In genomic region chr1:25402947-25403803, GRCh38 we compare ENCODE assay signal across 9 cellular contexts. TPM values are rescaled to one million over a fixed set of nuclear protein-coding genes. Genes with fewer than 3 reads are reported as not detected.
DNase-seq lines count a peak whose midpoint lies in the region; ATAC-seq and TF ChIP-seq lines count a peak whose summit lies in the region.
"Not testable (repeated sequence)": the region's sequence is repeated elsewhere in the genome, so short reads cannot be mapped to it uniquely, and the experiment has no call there.
"Had no signal": no experiment of that assay in that cellular context is flagged by ENCODE, and none has a peak within 500 bp of the region (broad histone marks: within the 10 kb centered on the region; RNA-seq: fewer than 3 reads in every experiment).

No MANE protein-coding gene starts in this region.

- not testable (repeated sequence) for H3K36me3 Mint-ChIP-seq in CD4-positive, alpha-beta memory T cell; activated CD8-positive, alpha-beta T cell treated with anti-CD3 and anti-CD28 coated beads, Interleukin-2, amount 10 ng/mL, durations not matched to agents 7 days and 5 days (ENCODE audit: low read depth); nephron progenitor cell (ENCODE audit: low read depth)

- not testable (repeated sequence) for H3K4me1 Mint-ChIP-seq in CD4-positive, alpha-beta memory T cell; activated CD8-positive, alpha-beta T cell treated with anti-CD3 and anti-CD28 coated beads, Interleukin-2, amount 10 ng/mL, durations not matched to agents 7 days and 5 days (ENCODE audit: low read depth); nephron progenitor cell

- intact Hi-C loops in CD4-positive, alpha-beta memory T cell (cut with micrococcal nuclease); PC-9 (cut with micrococcal nuclease; ENCODE audit: unreplicated experiment): not testable (repeated sequence)
- intact Hi-C loops in HCT116 (cut with micrococcal nuclease) (loop anchor here (2.0 to 5.0 kb wide), 2 partner anchors 116 to 118 kb away; no protein-coding TSS in a partner anchor), left cardiac atrium (cut with DNase I) (loop anchor here (5.0 to 10.0 kb wide), 2 partner anchors 119 to 122 kb away; no protein-coding TSS in a partner anchor), transverse colon (cut with DNase I; ENCODE audit: low total_unique reads) (loop anchor here (10.0 kb wide), 1 partner anchor 122 kb away; no protein-coding TSS in a partner anchor)

- TF ChIP-seq POLR2A in HCT116 (IDR thresholded peaks at IDR 0.05; ENCODE audit: borderline replicate concordance, extremely low read depth, insufficient read depth, insufficient read length); transverse colon (IDR thresholded peaks at IDR 0.05): not testable (repeated sequence)

- H3F3A ChIP-seq in PC-9 (ENCODE audit: insufficient read depth, low read depth): not testable (repeated sequence)

- in situ Hi-C loops in transverse colon (cut with MboI; ENCODE audit: low pct_ligation_motif_present in 1 of 4, low pct_unique_long_range_greater_than_20kb in 1 of 4, low sequenced_read_pairs in 3 of 4): loop anchor here in 3 of 4 donors (10.0 kb wide), 2 partner anchors 118 to 122 kb away; no protein-coding TSS in a partner anchor

- not testable (repeated sequence) for H3K4me3 Mint-ChIP-seq in CD4-positive, alpha-beta memory T cell; activated CD8-positive, alpha-beta T cell treated with anti-CD3 and anti-CD28 coated beads, Interleukin-2, amount 10 ng/mL, durations not matched to agents 7 days and 5 days; nephron progenitor cell

- H3K9me3 ChIP-seq in CD4-positive, alpha-beta memory T cell (ENCODE audit: control insufficient read depth in 1 of 2, low read length in 2 of 2); HCT116 (ENCODE audit: control insufficient read depth in 1 of 2, insufficient read depth in 1 of 2, low read depth in 1 of 2, low read length in 2 of 2); PC-9 (ENCODE audit: insufficient read depth, low read depth); transverse colon: not testable (repeated sequence)

- POLR2A ChIA-PET in CD4-positive, alpha-beta memory T cell (lab: Charles Lee; ENCODE audit: partially characterized antibody): interaction anchor here (0.6 kb wide), 1 partner anchor 156 kb away, joined by 3 read pairs; no protein-coding TSS in a partner anchor
- POLR2A ChIA-PET in HCT116 (lab: Charles Lee); PC-9 (lab: Charles Lee; ENCODE audit: unreplicated experiment); activated CD8-positive, alpha-beta T cell treated with anti-CD3 and anti-CD28 coated beads, Interleukin-2, amount 10 ng/mL, durations not matched to agents 7 days and 5 days (lab: Charles Lee): not testable (repeated sequence)

- 20% methylated on average over 7 of the region's 8 CpGs; no CpG with 5 or more reads in 1 of the 2 donors for WGBS in transverse colon (ENCODE audit: low coverage in 1 of 2), 2 donors

- H3K27ac Mint-ChIP-seq in CD4-positive, alpha-beta memory T cell; activated CD8-positive, alpha-beta T cell treated with anti-CD3 and anti-CD28 coated beads, Interleukin-2, amount 10 ng/mL, durations not matched to agents 7 days and 5 days; nephron progenitor cell: not testable (repeated sequence)

- RAD21 ChIA-PET in HCT116 (lab: Charles Lee; ENCODE audit: low non-redundant PET in 1 of 2, low total read pairs in 2 of 2, uncharacterized antibody in 2 of 2, unreplicated experiment in 2 of 2): not testable (repeated sequence)

- not testable (repeated sequence) for H3K4me1 ChIP-seq in CD4-positive, alpha-beta memory T cell (ENCODE audit: insufficient read depth, low read length); HCT116 (ENCODE audit: control insufficient read depth in 1 of 2, insufficient read depth in 2 of 2, low read length in 2 of 2); PC-9 (replicated peaks; ENCODE audit: insufficient read depth); transverse colon

- ATAC-seq in HCT116 (peak; percentile 95), left cardiac atrium (peak; percentile 78 to 82)
- peak; percentile 85 for ATAC-seq in activated CD8-positive, alpha-beta T cell treated with anti-CD3 and anti-CD28 coated beads, Interleukin-2, amount 10 ng/mL, durations not matched to agents 7 days and 5 days

- CTCF ChIA-PET in CD4-positive, alpha-beta memory T cell (lab: Charles Lee; ENCODE audit: partially characterized antibody): interaction anchor here (0.8 to 1.3 kb wide), 3 partner anchors 70 to 118 kb away, joined by 3 to 4 read pairs (median 3); no protein-coding TSS in a partner anchor
- CTCF ChIA-PET in HCT116 (lab: Charles Lee); PC-9 (lab: Charles Lee): not testable (repeated sequence)
- CTCF ChIA-PET in activated CD8-positive, alpha-beta T cell treated with anti-CD3 and anti-CD28 coated beads, Interleukin-2, amount 10 ng/mL, durations not matched to agents 7 days and 5 days (lab: Charles Lee): interaction anchor here (0.6 to 1.6 kb wide), 3 partner anchors 85 to 395 kb away, joined by 3 to 4 read pairs (median 3); no protein-coding TSS in a partner anchor

- not testable (repeated sequence) for H3K27me3 ChIP-seq in CD4-positive, alpha-beta memory T cell (ENCODE audit: insufficient read depth, low read length); HCT116 (ENCODE audit: insufficient read depth, low read length); PC-9 (ENCODE audit: insufficient read depth, low read depth); transverse colon

- not testable (repeated sequence) for H3K9me3 Mint-ChIP-seq in CD4-positive, alpha-beta memory T cell; activated CD8-positive, alpha-beta T cell treated with anti-CD3 and anti-CD28 coated beads, Interleukin-2, amount 10 ng/mL, durations not matched to agents 7 days and 5 days (ENCODE audit: insufficient read depth); nephron progenitor cell

- not testable (repeated sequence) for TF ChIP-seq EP300 in transverse colon (IDR thresholded peaks at IDR 0.05; ENCODE audit: low read depth)

- not testable (repeated sequence) for H2AFZ ChIP-seq in HCT116 (ENCODE audit: low read depth, low read length, poor library complexity, severe bottlenecking); PC-9

- H4K20me1 ChIP-seq in HCT116 (ENCODE audit: insufficient read depth); PC-9 (ENCODE audit: insufficient read depth): not testable (repeated sequence)

- not testable (repeated sequence) for H3K9me2 ChIP-seq in HCT116 (ENCODE audit: insufficient read depth); PC-9 (ENCODE audit: insufficient read depth)

- not testable (repeated sequence) for H3K27me3 Mint-ChIP-seq in CD4-positive, alpha-beta memory T cell
- peaks cover 13% of the 10 kb centered on the region for H3K27me3 Mint-ChIP-seq in activated CD8-positive, alpha-beta T cell treated with anti-CD3 and anti-CD28 coated beads, Interleukin-2, amount 10 ng/mL, durations not matched to agents 7 days and 5 days (ENCODE audit: low read depth)
- H3K27me3 Mint-ChIP-seq in nephron progenitor cell (ENCODE audit: low read depth, poor library complexity): peaks cover 31% of the 10 kb centered on the region

- H3K36me3 ChIP-seq in CD4-positive, alpha-beta memory T cell (ENCODE audit: insufficient read depth, low read length); HCT116 (ENCODE audit: control insufficient read depth in 1 of 2, insufficient read depth in 2 of 2, low read length in 2 of 2); PC-9 (ENCODE audit: low read depth); transverse colon: not testable (repeated sequence)

- TF ChIP-seq CTCF in HCT116 (IDR thresholded peaks at IDR 0.05 in 2 of 3, conservative IDR thresholded peaks at IDR 0.05 in 1 of 3; ENCODE audit: borderline replicate concordance in 1 of 3, insufficient read depth in 1 of 3, low read depth in 2 of 3, low read length in 2 of 3): peak; percentile 11 to 15 (median 12); a peak in 3 of 6 replicates
- peak; percentile 45 for TF ChIP-seq CTCF in PC-9 (conservative IDR thresholded peaks at IDR 0.05)
- peak; percentile 23 for TF ChIP-seq CTCF in nephron progenitor cell (IDR thresholded peaks at IDR 0.05)
- TF ChIP-seq CTCF in transverse colon (IDR thresholded peaks at IDR 0.05): peak in 3 of 5 experiments; percentile 27 to 35 (median 33)

- TF ChIP-seq RAD21 in HCT116 (IDR thresholded peaks at IDR 0.05; ENCODE audit: low read depth): peak; percentile 49

- DNase-seq in CD4-positive, alpha-beta memory T cell: peak in 4 of 5 donors; percentile 8 to 29 (median 16)
- not testable (repeated sequence) for DNase-seq in HCT116 (ENCODE audit: low read depth, low spot score); activated CD8-positive, alpha-beta T cell treated with anti-CD3 and anti-CD28 coated beads, Interleukin-2, amount 10 ng/mL, durations not matched to agents 7 days and 5 days; left cardiac atrium; nephron progenitor cell; transverse colon
- DNase-seq in PC-9: peak in 1 of 2 experiments; percentile 26
- DNase-seq in cerebellar cortex (ENCODE audit: low spot score): peak; percentile 15

- H3K4me3 ChIP-seq in CD4-positive, alpha-beta memory T cell (ENCODE audit: low read length in 2 of 2); HCT116 (replicated peaks in 1 of 2; ENCODE audit: low read depth in 1 of 2, low read length in 2 of 2); PC-9; transverse colon: not testable (repeated sequence)

- H3K4me2 ChIP-seq in HCT116 (ENCODE audit: low read length); PC-9: not testable (repeated sequence)

- BruUV-seq in HCT116 (replicated peaks; lab: Mats Ljungman, UMichigan); PC-9 (replicated peaks; lab: Mats Ljungman, UMichigan): not testable (repeated sequence)

- not testable (repeated sequence) for H3K9ac ChIP-seq in HCT116 (ENCODE audit: low read length)

- H3K27ac ChIP-seq in CD4-positive, alpha-beta memory T cell (ENCODE audit: low read depth, low read length); HCT116 (ENCODE audit: low read depth, low read length); PC-9; transverse colon: not testable (repeated sequence)

- not testable (repeated sequence) for H3K79me2 ChIP-seq in HCT116 (ENCODE audit: insufficient read depth, low read length); PC-9 (ENCODE audit: low read depth)

RNA-seq across cellular contexts. Expression of gene RHCE, which starts 17.4 kb away (rescaled TPM):
- total RNA-seq in CD4-positive, alpha-beta memory T cell: not detected
- under 1 TPM; 0.31 to 0.61 TPM for polyA plus RNA-seq in CD4-positive, alpha-beta memory T cell
- total RNA-seq in HCT116 (2021; ENCODE audit: unreplicated experiment) (0.64 TPM), PC-9 (2021) (0.22 and 0.78 TPM in 2 replicates), left cardiac atrium (under 1 TPM; 0.65 to 0.71 TPM), transverse colon (not detected)
- polyA plus RNA-seq in HCT116 (2012): 1.2 and 1.9 TPM in 2 replicates
- under 1 TPM in 1 of 2 experiments, not detected in 1; 0.13 TPM for total RNA-seq in activated CD8-positive, alpha-beta T cell treated with anti-CD3 and anti-CD28 coated beads, Interleukin-2, amount 10 ng/mL, durations not matched to agents 7 days and 5 days
- total RNA-seq: CD4-positive, CD25-positive, alpha-beta regulatory T cell had no signal

RNA-seq across cellular contexts. Expression of gene MACO1, which starts 27.5 kb away (rescaled TPM):
- total RNA-seq in CD4-positive, alpha-beta memory T cell: 10 to 100 TPM; 20.6 TPM
- polyA plus RNA-seq in CD4-positive, alpha-beta memory T cell: 1 to 10 TPM; 3.1 to 8.4 TPM
- total RNA-seq in HCT116 (2021; ENCODE audit: unreplicated experiment) (9.8 TPM), PC-9 (2021) (5.9 and 9.6 TPM in 2 replicates), left cardiac atrium (10 to 100 TPM; 15.1 to 16.4 TPM), transverse colon (10 to 100 TPM; 11.3 to 24.9 (median 19.0) TPM)
- polyA plus RNA-seq in HCT116 (2012): 3.9 and 5.8 TPM in 2 replicates
- 10 to 100 TPM; 16.4 to 17.2 TPM for total RNA-seq in activated CD8-positive, alpha-beta T cell treated with anti-CD3 and anti-CD28 coated beads, Interleukin-2, amount 10 ng/mL, durations not matched to agents 7 days and 5 days
